ENCODE assay signal across 34 cellular contexts in genomic region chr9:98690686-98691085, GRCh38. TPM values are rescaled to one million over a fixed set of nuclear protein-coding genes. Genes with fewer than 3 reads are reported as not detected.
"Had no signal": no experiment of that assay in that cellular context is flagged by ENCODE, and none has a peak within 500 bp of the region (broad histone marks: within the 10 kb centered on the region; RNA-seq: fewer than 3 reads in every experiment).

No MANE protein-coding gene starts in this region.

- DNase-seq: activated B cell treated with CpG ODN at 0.5 μM for 24 hours; activated CD4-positive, alpha-beta memory T cell treated with anti-CD3 and anti-CD28 coated beads for 36 hours; activated CD4-positive, alpha-beta T cell treated with anti-CD3 and anti-CD28 coated beads for 4 hours; activated CD4-positive, alpha-beta T cell treated with anti-CD3 and anti-CD28 coated beads, Interleukin-2, amount 10 ng/mL, durations not matched to agents 24 days and 14 days; activated CD4-positive, alpha-beta T cell treated with anti-CD3 and anti-CD28 coated beads, Interleukin-2, amount 50 U/mL, for 1 hour; activated CD4-positive, alpha-beta T cell treated with anti-CD3 and anti-CD28 coated beads, Interleukin-2, amount 50 U/mL, for 4 hours; activated CD4-positive, CD25-positive, alpha-beta regulatory T cell treated with anti-CD3 and anti-CD28 coated beads, Interleukin-2, amount 50 U/mL, for 72 hours; activated CD8-positive, alpha-beta memory T cell treated with anti-CD3 and anti-CD28 coated beads, Interleukin-2, amount 50 U/mL, for 4 hours; activated CD8-positive, alpha-beta T cell treated with anti-CD3 and anti-CD28 coated beads for 36 hours; activated effector memory CD4-positive, alpha-beta T cell treated with anti-CD3 and anti-CD28 coated beads, Interleukin-2, amount 50 U/mL, for 16 hours; activated gamma-delta T cell treated with Interleukin-2 at 50 U/mL for 16 hours; activated naive CD4-positive, alpha-beta T cell; activated naive CD4-positive, alpha-beta T cell treated with anti-CD3 and anti-CD28 coated beads for 36 hours; activated naive CD4-positive, alpha-beta T cell treated with anti-CD3 and anti-CD28 coated beads, Interleukin-2, amount 50 U/mL, for 16 hours; activated naive CD8-positive, alpha-beta T cell treated with anti-CD3 and anti-CD28 coated beads for 36 hours; activated T-cell treated with anti-CD3 and anti-CD28 coated beads for 4 hours; activated T-cell treated with anti-CD3 and anti-CD28 coated beads, Interleukin-2, amount 50 U/mL, for 1 hour; activated T-cell treated with anti-CD3 and anti-CD28 coated beads, Interleukin-2, amount 50 U/mL, for 4 hours; activated T-cell treated with anti-CD3 and anti-CD28 coated beads, Interleukin-2, amount 50 U/mL, for 72 hours; adrenal gland; amniotic stem cell; aorta; body of pancreas; brain microvascular endothelial cell; central memory CD4-positive, alpha-beta T cell; T-helper 1 cell; T-helper 2 cell; T-helper 9 cell had no signal

- H3K4me1 ChIP-seq: adrenal gland, body of pancreas, breast epithelium had no signal

- ATAC-seq: activated CD8-positive, alpha-beta T cell treated with anti-CD3 and anti-CD28 coated beads for 36 hours; activated naive CD4-positive, alpha-beta T cell treated with anti-CD3 and anti-CD28 coated beads, Interleukin-2, amount 50 U/mL, for 72 hours; activated T-cell treated with anti-CD3 and anti-CD28 coated beads, Interleukin-2, amount 50 U/mL, for 4 hours; activated T-cell treated with anti-CD3 and anti-CD28 coated beads, Interleukin-2, amount 50 U/mL, for 72 hours; activated T-helper 17 cell treated with anti-CD3 and anti-CD28 coated beads, Interleukin-2, amount 50 U/mL, for 72 hours; body of pancreas had no signal

- H3K9me3 ChIP-seq: adrenal gland, body of pancreas, breast epithelium had no signal

- H3K4me3 ChIP-seq: adrenal gland, body of pancreas, breast epithelium had no signal

- H3K36me3 ChIP-seq: adrenal gland, brain microvascular endothelial cell, breast epithelium had no signal

- H3K27me3 ChIP-seq: adrenal gland, body of pancreas, brain microvascular endothelial cell had no signal

- H3K27ac ChIP-seq: adrenal gland, body of pancreas, brain microvascular endothelial cell, breast epithelium, VCaP had no signal

RNA-seq across cellular contexts. Expression of gene GABBR2, which starts 18.0 kb away (rescaled TPM):
- total RNA-seq: activated B cell treated with CpG ODN at 0.5 μM for 24 hours; activated CD4-positive, alpha-beta memory T cell treated with anti-CD3 and anti-CD28 coated beads for 36 hours; activated CD4-positive, alpha-beta T cell treated with anti-CD3 and anti-CD28 coated beads, Interleukin-2, amount 10 ng/mL, durations not matched to agents 24 days and 14 days; activated CD8-positive, alpha-beta memory T cell treated with anti-CD3 and anti-CD28 coated beads for 36 hours; activated CD8-positive, alpha-beta T cell treated with anti-CD3 and anti-CD28 coated beads for 36 hours; activated naive CD4-positive, alpha-beta T cell treated with anti-CD3 and anti-CD28 coated beads for 36 hours; activated naive CD4-positive, alpha-beta T cell treated with anti-CD3 and anti-CD28 coated beads, Interleukin-2, amount 50 U/mL, for 72 hours; activated naive CD8-positive, alpha-beta T cell treated with anti-CD3 and anti-CD28 coated beads for 36 hours; activated T-cell treated with anti-CD3 and anti-CD28 coated beads, Interleukin-2, amount 50 U/mL, for 4 hours; activated T-cell treated with anti-CD3 and anti-CD28 coated beads, Interleukin-2, amount 50 U/mL, for 72 hours; activated T-helper 1 cell treated with anti-CD3 and anti-CD28 coated beads, Interleukin-12 subunit alpha, Interleukin-12 subunit beta, Interleukin-2, Interleukin-4 antibody, amounts not matched to agents 30 ng/mL and 10 ng/mL and 1 ng/mL, durations not matched to agents 14 hours and 24 hours and 36 hours; activated T-helper 17 cell treated with anti-CD3 and anti-CD28 coated beads, Interleukin-2, amount 50 U/mL, for 72 hours; body of pancreas; breast epithelium had no signal
